Comparison of ENCODE assay signal across 8 cellular contexts in the genomic region with DNA sequence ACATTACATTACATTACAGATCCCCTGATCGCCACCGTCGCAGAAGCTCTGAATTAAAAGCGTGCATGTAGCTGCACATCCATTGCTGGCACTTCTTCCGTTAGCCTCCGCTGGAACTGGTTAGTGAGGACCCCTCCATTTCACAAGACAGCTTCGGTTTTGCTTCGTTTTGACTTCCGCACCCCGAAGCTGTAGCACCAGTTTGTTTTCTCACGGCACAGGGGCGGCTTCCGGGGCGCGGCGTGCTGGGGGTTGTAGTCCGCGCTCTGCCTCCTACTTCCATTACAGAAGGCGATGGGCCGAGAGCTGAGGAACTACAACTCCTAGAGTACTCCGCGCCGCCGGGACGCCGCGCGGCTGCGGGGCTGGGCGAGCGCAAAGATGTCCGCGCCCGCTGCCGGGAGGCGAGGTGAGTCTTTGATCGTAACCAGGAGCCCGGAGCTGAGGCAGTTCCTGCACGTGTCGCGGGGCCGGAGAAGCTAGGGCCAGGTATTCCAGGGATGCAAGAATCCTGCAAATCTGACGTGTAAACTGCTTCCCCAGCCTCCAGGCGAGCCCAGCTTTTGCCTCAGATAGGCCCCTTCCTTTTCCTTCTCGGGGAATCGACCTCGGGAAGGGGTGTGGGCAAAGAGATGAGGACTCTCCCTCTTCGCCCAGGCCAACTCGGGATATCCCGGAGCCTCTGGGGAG. TPM values are rescaled to one million over a fixed set of nuclear protein-coding genes. Genes with fewer than 3 reads are reported as not detected.
DNase-seq lines count a peak whose midpoint lies in the region; ATAC-seq and TF ChIP-seq lines count a peak whose summit lies in the region.

A gene (plus strand): TSS at position 352 of the 690 bp plus-strand sequence. CDS start 387 bp downstream, outside the sequence.

- peak within 1 kb of the TSS; percentile 73 to 93 for H3K4me3 ChIP-seq in ascending aorta
- peak within 1 kb of the TSS; percentile 85 for H3K4me3 ChIP-seq in right cardiac atrium (ENCODE audit: low read length)
- peak within 1 kb of the TSS; percentile 67 to 85 for H3K4me3 ChIP-seq in vagina

- WGBS in right cardiac atrium = under 1% methylated on average over 50 of the region's 50 CpGs

- no peaks in the 10 kb centered on the region for H3K27me3 Mint-ChIP-seq in T-helper 2 cell treated with Interferon-gamma antibody and Interleukin-4, amounts not matched to agents 5 μg/mL and 100 μg/mL, for 36 hours (ENCODE audit: low read depth)

- H3K27ac ChIP-seq in ascending aorta (peak within 1 kb of the TSS; percentile 62 to 65), right cardiac atrium (ENCODE audit: low read length) (peak within 1 kb of the TSS; percentile 93), vagina (peak within 1 kb of the TSS; percentile 77)

- peak within 1 kb of the TSS; percentile 96 for H3K27ac Mint-ChIP-seq in T-helper 2 cell treated with Interferon-gamma antibody and Interleukin-4, amounts not matched to agents 5 μg/mL and 100 μg/mL, for 36 hours

- DNase-seq in NCI-H187 treated with DMSO at 0.1 percent for 48 hours (lab: John Stamatoyannopoulos, UW) (peak; percentile 31), ascending aorta (ENCODE audit: low spot score in 2 of 2) (peak; percentile 87 to 98), right cardiac atrium (peak; percentile 94 to 98 (median 97)), putamen (ENCODE audit: low spot score) (peak; percentile 96), vagina (ENCODE audit: extremely low spot score in 2 of 2) (peak in 1 of 2 donors; percentile 96)
- DNase-seq in T-helper 2 cell treated with Interferon-gamma antibody and Interleukin-4, amounts not matched to agents 5 μg/mL and 100 μg/mL, for 36 hours (ENCODE audit: low spot score) = peak; percentile 95

- intact Hi-C loops in ascending aorta (cut with DNase I) = loop anchor here (1.0 to 10.0 kb wide), 5 partner anchors 14 to 440 kb away; a partner anchor contains a TSS
- intact Hi-C loops in right cardiac atrium (cut with DNase I) = loop anchor here (2.0 to 10.0 kb wide), 6 partner anchors 53 to 333 kb away; a partner anchor contains a TSS
- intact Hi-C loops in vagina (cut with DNase I) = loop anchor here (2.0 to 10.0 kb wide), 3 partner anchors 55 to 249 kb away; a partner anchor contains a TSS

- peaks cover 31% of the 10 kb centered on the region for H3K4me1 Mint-ChIP-seq in T-helper 2 cell treated with Interferon-gamma antibody and Interleukin-4, amounts not matched to agents 5 μg/mL and 100 μg/mL, for 36 hours (ENCODE audit: low read depth)

- no peaks in the 10 kb centered on the region for H3K9me3 Mint-ChIP-seq in T-helper 2 cell treated with Interferon-gamma antibody and Interleukin-4, amounts not matched to agents 5 μg/mL and 100 μg/mL, for 36 hours

- H3K27me3 ChIP-seq in ascending aorta (no peaks in the 10 kb centered on the region), right cardiac atrium (ENCODE audit: control insufficient read depth, insufficient read depth) (no peaks in the 10 kb centered on the region), vagina (no peaks in the 10 kb centered on the region)

- TF ChIP-seq CTCF in ascending aorta (IDR thresholded peaks at IDR 0.05) (no peak), vagina (IDR thresholded peaks at IDR 0.05) (no peak)

- peaks cover 8 to 25% of the 10 kb centered on the region in 2 donors for H3K36me3 ChIP-seq in ascending aorta
- H3K36me3 ChIP-seq in vagina = peaks cover 0 to 24% of the 10 kb centered on the region in 2 donors

- H3K9me3 ChIP-seq in ascending aorta (no peaks in the 10 kb centered on the region), right cardiac atrium (ENCODE audit: control insufficient read depth, low read length) (no peaks in the 10 kb centered on the region), vagina (no peaks in the 10 kb centered on the region)

- H3K4me1 ChIP-seq in ascending aorta (peaks cover 0 to 23% of the 10 kb centered on the region in 2 donors), right cardiac atrium (ENCODE audit: control insufficient read depth, insufficient read depth, low read length) (no peaks in the 10 kb centered on the region), vagina (peaks cover 38% of the 10 kb centered on the region)

- ATAC-seq in HG02884 (IDR thresholded peaks at IDR 0.05; ENCODE audit: unreplicated experiment) (peak; percentile 96), right cardiac atrium (peak; percentile 98)

- peaks cover 38% of the 10 kb centered on the region for H3K36me3 Mint-ChIP-seq in T-helper 2 cell treated with Interferon-gamma antibody and Interleukin-4, amounts not matched to agents 5 μg/mL and 100 μg/mL, for 36 hours (ENCODE audit: low read depth)

- TF ChIP-seq POLR2A in GM15510 (IDR thresholded peaks at IDR 0.05; ENCODE audit: borderline replicate concordance, extremely low read depth, insufficient read length) = peak; percentile 59
- peak in 1 of 2 donors; percentile 48 for TF ChIP-seq POLR2A in vagina (IDR thresholded peaks at IDR 0.05)

- peak within 1 kb of the TSS; percentile 90 for H3K4me3 Mint-ChIP-seq in T-helper 2 cell treated with Interferon-gamma antibody and Interleukin-4, amounts not matched to agents 5 μg/mL and 100 μg/mL, for 36 hours

RNA-seq across cellular contexts. Expression of the gene that starts here (rescaled TPM):
- total RNA-seq in ascending aorta (38.1 TPM), right cardiac atrium (10 to 100 TPM; 19.5 to 23.5 (median 23.3) TPM), vagina (25.5 TPM)
- 17.4 TPM for polyA plus RNA-seq in right cardiac atrium
